ENCODE assay signal across 11 cellular contexts in the genomic region with DNA sequence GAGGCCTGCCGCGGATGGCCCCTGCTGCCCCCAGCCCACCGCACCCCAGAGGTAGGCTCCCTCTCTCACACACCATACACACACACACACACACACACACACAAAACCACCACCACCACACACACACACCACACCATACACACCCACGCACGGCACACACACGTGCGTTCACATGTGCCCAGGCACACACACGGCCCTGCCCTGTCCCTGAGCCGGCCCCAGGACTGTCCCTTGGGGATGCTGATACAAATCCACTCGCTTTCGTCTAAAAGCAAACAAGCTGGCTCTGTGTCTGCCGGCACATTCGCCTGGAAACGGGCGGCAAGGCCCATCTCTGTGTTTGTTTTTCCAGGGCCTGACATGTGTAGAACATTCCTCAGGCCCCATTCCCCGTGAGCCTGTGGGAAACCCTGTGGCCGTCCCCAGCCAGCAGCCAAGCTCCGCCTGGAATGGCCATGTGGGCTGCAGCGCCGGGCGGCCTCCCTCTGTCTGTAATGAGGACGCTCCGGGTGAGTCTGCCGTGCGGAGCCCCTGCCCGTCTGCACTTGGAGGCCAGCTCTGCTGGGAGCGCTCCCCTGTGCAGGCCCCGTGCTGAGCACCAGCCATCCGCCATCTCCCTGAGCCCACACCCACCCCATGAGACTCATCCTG.
A peak's percentile ranks its signal among the peaks of the same experiment; 100 is the strongest.
DNase-seq lines count a peak whose midpoint lies in the region; ATAC-seq and TF ChIP-seq lines count a peak whose summit lies in the region.
"Had no signal": no experiment of that assay in that cellular context is flagged by ENCODE, and none has a peak within 500 bp of the region (broad histone marks: within the 10 kb centered on the region; RNA-seq: fewer than 3 reads in every experiment).

No MANE protein-coding gene starts in this region.

- H3K4me1 Mint-ChIP-seq in nephron (peaks cover 47% of the 10 kb centered on the region), CD14-positive monocyte (no peaks in the 10 kb centered on the region)
- H3K4me1 Mint-ChIP-seq in activated CD8-positive, alpha-beta T cell treated with anti-CD3 and anti-CD28 coated beads for 36 hours (ENCODE audit: low read depth): no peaks in the 10 kb centered on the region
- H3K4me1 Mint-ChIP-seq: stimulated activated memory B cell treated with anti-CD40 and anti-IgM and Interleukin-4, amounts not matched to agents 10 μg/mL and 1 μg/mL and 100 μg/mL, for 72 hours had no signal

- TF ChIP-seq CTCF in VCaP (conservative IDR thresholded peaks at IDR 0.05) (no peak), foreskin fibroblast (IDR thresholded peaks at IDR 0.05; ENCODE audit: low read depth, low read length) (no peak), nephron (IDR thresholded peaks at IDR 0.05; ENCODE audit: unreplicated experiment in 3 of 3) (no peak), CD14-positive monocyte (IDR thresholded peaks at IDR 0.05) (no peak)
- no peak for TF ChIP-seq CTCF in activated CD8-positive, alpha-beta T cell treated with anti-CD3 and anti-CD28 coated beads for 36 hours (IDR thresholded peaks at IDR 0.05)

- H3K4me3 Mint-ChIP-seq in nephron (peak overlapping the region; percentile 10 to 45 (median 11)), CD14-positive monocyte (no peak overlapping the region)
- no peak overlapping the region for H3K4me3 Mint-ChIP-seq in activated CD8-positive, alpha-beta T cell treated with anti-CD3 and anti-CD28 coated beads for 36 hours
- H3K4me3 Mint-ChIP-seq: stimulated activated memory B cell treated with anti-CD40 and anti-IgM and Interleukin-4, amounts not matched to agents 10 μg/mL and 1 μg/mL and 100 μg/mL, for 72 hours had no signal

- CTCF ChIA-PET in activated CD8-positive, alpha-beta T cell treated with anti-CD3 and anti-CD28 coated beads for 36 hours (lab: Charles Lee): no interaction called here

- no peak for ATAC-seq in activated CD8-positive, alpha-beta T cell treated with anti-CD3 and anti-CD28 coated beads for 36 hours
- ATAC-seq: left colon; stimulated activated memory B cell treated with anti-CD40 and anti-IgM and Interleukin-4, amounts not matched to agents 10 μg/mL and 1 μg/mL and 100 μg/mL, for 72 hours had no signal

- H3K4me3 ChIP-seq in foreskin fibroblast (ENCODE audit: low read depth in 1 of 2, low read length in 2 of 2): no peak overlapping the region
- H3K4me3 ChIP-seq: Peyer's patch had no signal

- peak overlapping the region; percentile 72 to 90 (median 89) for H3K27ac Mint-ChIP-seq in nephron
- H3K27ac Mint-ChIP-seq in activated CD8-positive, alpha-beta T cell treated with anti-CD3 and anti-CD28 coated beads for 36 hours: no peak overlapping the region
- no peak overlapping the region for H3K27ac Mint-ChIP-seq in CD14-positive monocyte
- H3K27ac Mint-ChIP-seq: stimulated activated memory B cell treated with anti-CD40 and anti-IgM and Interleukin-4, amounts not matched to agents 10 μg/mL and 1 μg/mL and 100 μg/mL, for 72 hours had no signal

- H3K9me3 Mint-ChIP-seq in nephron (no peaks in the 10 kb centered on the region), CD14-positive monocyte (no peaks in the 10 kb centered on the region)
- H3K9me3 Mint-ChIP-seq in activated CD8-positive, alpha-beta T cell treated with anti-CD3 and anti-CD28 coated beads for 36 hours: no peaks in the 10 kb centered on the region
- H3K9me3 Mint-ChIP-seq: stimulated activated memory B cell treated with anti-CD40 and anti-IgM and Interleukin-4, amounts not matched to agents 10 μg/mL and 1 μg/mL and 100 μg/mL, for 72 hours had no signal

- H3K27me3 Mint-ChIP-seq in nephron (ENCODE audit: low read depth) (peaks cover 49% of the 10 kb centered on the region), CD14-positive monocyte (ENCODE audit: low read depth in 3 of 3) (peaks cover 0 to 6% (median 0%) of the 10 kb centered on the region in 3 donors)
- no peaks in the 10 kb centered on the region for H3K27me3 Mint-ChIP-seq in activated CD8-positive, alpha-beta T cell treated with anti-CD3 and anti-CD28 coated beads for 36 hours

- DNase-seq in foreskin fibroblast (peak; percentile 72 to 92), NCI-H128 (lab: John Stamatoyannopoulos, UW; ENCODE audit: unreplicated experiment) (no peak), germinal center (ENCODE audit: low spot score) (no peak), CD14-positive monocyte (ENCODE audit: low spot score) (no peak)
- DNase-seq in activated CD8-positive, alpha-beta T cell treated with anti-CD3 and anti-CD28 coated beads for 36 hours: no peak
- DNase-seq: activated naive CD4-positive, alpha-beta T cell; Peyer's patch had no signal

- H3K36me3 Mint-ChIP-seq in nephron (ENCODE audit: low read depth) (no peaks in the 10 kb centered on the region), CD14-positive monocyte (no peaks in the 10 kb centered on the region)
- no peaks in the 10 kb centered on the region for H3K36me3 Mint-ChIP-seq in activated CD8-positive, alpha-beta T cell treated with anti-CD3 and anti-CD28 coated beads for 36 hours (ENCODE audit: low read depth)
- H3K36me3 Mint-ChIP-seq: stimulated activated memory B cell treated with anti-CD40 and anti-IgM and Interleukin-4, amounts not matched to agents 10 μg/mL and 1 μg/mL and 100 μg/mL, for 72 hours had no signal

- POLR2A ChIA-PET in activated CD8-positive, alpha-beta T cell treated with anti-CD3 and anti-CD28 coated beads for 36 hours (lab: Charles Lee): no interaction called here

- intact Hi-C loops in activated CD8-positive, alpha-beta T cell treated with anti-CD3 and anti-CD28 coated beads for 36 hours (cut with micrococcal nuclease): no loop called here
- intact Hi-C loops in CD14-positive monocyte (cut with micrococcal nuclease): no loop called here

- peak overlapping the region; percentile 55 for H3K27ac ChIP-seq in VCaP

Comparison
In these comparisons a context has a peak if more than half of its experiments do, and no peak if none do; other contexts are left out.
1. DNase-seq: peak in foreskin fibroblast (2 of 2); none in NCI-H128 (single experiment), activated CD8-positive, alpha-beta T cell treated with anti-CD3 and anti-CD28 coated beads for 36 hours (single experiment), germinal center (single experiment) and CD14-positive monocyte (single experiment).
2. H3K27ac Mint-ChIP-seq: peak in nephron (3 of 3); none in activated CD8-positive, alpha-beta T cell treated with anti-CD3 and anti-CD28 coated beads for 36 hours (single experiment) and CD14-positive monocyte (0 of 7).
3. H3K4me3 Mint-ChIP-seq: peak in nephron (3 of 3); none in activated CD8-positive, alpha-beta T cell treated with anti-CD3 and anti-CD28 coated beads for 36 hours (single experiment) and CD14-positive monocyte (0 of 2).